Comparison of ENCODE assay signal across 13 cellular contexts in genomic region chr1:28160677-28161328, GRCh38. TPM values are rescaled to one million over a fixed set of nuclear protein-coding genes. Genes with fewer than 3 reads are reported as not detected.
A peak's percentile ranks its signal among the peaks of the same experiment; 100 is the strongest.
DNase-seq lines count a peak whose midpoint lies in the region; ATAC-seq and TF ChIP-seq lines count a peak whose summit lies in the region.
"Had no signal": no experiment of that assay in that cellular context is flagged by ENCODE, and none has a peak within 500 bp of the region (broad histone marks: within the 10 kb centered on the region; RNA-seq: fewer than 3 reads in every experiment).

No MANE protein-coding gene starts in this region.

- H3K36me3 ChIP-seq in osteoblast (ENCODE audit: insufficient read depth, low read length), result no peaks in the 10 kb centered on the region
- H3K36me3 ChIP-seq: pancreas had no signal

- no peak for TF ChIP-seq CTCF in astrocyte of the cerebellum (IDR thresholded peaks at IDR 0.05; ENCODE audit: low read depth, low read length, missing control alignments)
- TF ChIP-seq CTCF in foreskin fibroblast (IDR thresholded peaks at IDR 0.05; ENCODE audit: low read depth, low read length), result no peak
- no peak for TF ChIP-seq CTCF in osteoblast (IDR thresholded peaks at IDR 0.05; ENCODE audit: extremely low read depth, low read depth, low read length)

- in situ Hi-C loops in astrocyte of the cerebellum (cut with HindIII; ENCODE audit: low sequenced_read_pairs), result no loop called here

- H3K27me3 ChIP-seq in osteoblast (ENCODE audit: insufficient read depth, low read length), result no peaks in the 10 kb centered on the region
- H3K27me3 ChIP-seq: pancreas had no signal

- H3K79me2 ChIP-seq in osteoblast (ENCODE audit: insufficient read depth, low read length), result no peaks in the 10 kb centered on the region

- H3K27ac ChIP-seq in osteoblast (ENCODE audit: low read depth, low read length), result peak overlapping the region; percentile 1

- no peak for ATAC-seq in HG03432 (IDR thresholded peaks at IDR 0.05; ENCODE audit: unreplicated experiment)
- ATAC-seq: K562 had no signal

- H2AFZ ChIP-seq in osteoblast (ENCODE audit: low read length), result peak overlapping the region; percentile 60

- peak overlapping the region; percentile 26 for H3K4me2 ChIP-seq in osteoblast (ENCODE audit: insufficient read depth, low read length)

- no peaks in the 10 kb centered on the region for H4K20me1 ChIP-seq in osteoblast (ENCODE audit: insufficient read depth, low read length)

- H3K4me3 ChIP-seq in astrocyte of the cerebellum (ENCODE audit: low read depth, low read length) (no peak overlapping the region), foreskin fibroblast (ENCODE audit: low read depth in 1 of 2, low read length in 2 of 2) (no peak overlapping the region), osteoblast (ENCODE audit: insufficient read depth, low read length) (no peak overlapping the region)
- H3K4me3 ChIP-seq: K562, pancreas had no signal

- peak; percentile 23 for DNase-seq in CD1c-positive myeloid dendritic cell (ENCODE audit: extremely low spot score)
- peak; percentile 60 for DNase-seq in astrocyte of the cerebellum (ENCODE audit: low read depth)
- DNase-seq in foreskin fibroblast, result peak; percentile 46 to 70
- DNase-seq in osteoblast (ENCODE audit: insufficient read length, low spot score, missing footprints), result peak; percentile 87
- no peak for DNase-seq in SK-N-DZ (ENCODE audit: low spot score)
- no peak for DNase-seq in activated effector memory CD4-positive, alpha-beta T cell treated with Interleukin-2 at 50 U/mL for 16 hours
- no peak for DNase-seq in OCI-M2 (lab: John Stamatoyannopoulos, UW; ENCODE audit: unreplicated experiment)
- DNase-seq: activated CD4-positive, alpha-beta T cell treated with anti-CD3 and anti-CD28 coated beads, Interleukin-2, amount 50 U/mL, for 48 hours; CD4-positive, alpha-beta memory T cell; hippocampal formation; pancreas had no signal

- peaks cover 8% of the 10 kb centered on the region for H3K4me1 ChIP-seq in osteoblast (ENCODE audit: insufficient read depth, low read length)
- H3K4me1 ChIP-seq: pancreas had no signal

- no peaks in the 10 kb centered on the region for H3K9me3 ChIP-seq in osteoblast (ENCODE audit: low read depth, low read length)
- H3K9me3 ChIP-seq: pancreas had no signal

RNA-seq across cellular contexts. Expression of gene PTAFR, which starts 15.7 kb away (rescaled TPM):
- under 0.01 TPM in 2 replicates for total RNA-seq in osteoblast
- 0.05 and 0.97 TPM in 2 replicates for polyA plus RNA-seq in SK-N-DZ (2014; cell fraction: cytosol; rRNA removed)
- 0.31 TPM in 1 of 2 replicates, not detected in the other for polyA plus RNA-seq in SK-N-DZ (2014; cell fraction: nucleus; rRNA removed)

Comparison
In these comparisons a context has a peak if more than half of its experiments do, and no peak if none do; other contexts are left out.
1. DNase-seq: peak in CD1c-positive myeloid dendritic cell (single experiment), astrocyte of the cerebellum (single experiment), foreskin fibroblast (2 of 2) and osteoblast (single experiment); none in SK-N-DZ (single experiment), activated effector memory CD4-positive, alpha-beta T cell treated with Interleukin-2 at 50 U/mL for 16 hours (single experiment) and OCI-M2 (single experiment).